Comparison of ENCODE assay signal across 1 cellular context in the genomic region with DNA sequence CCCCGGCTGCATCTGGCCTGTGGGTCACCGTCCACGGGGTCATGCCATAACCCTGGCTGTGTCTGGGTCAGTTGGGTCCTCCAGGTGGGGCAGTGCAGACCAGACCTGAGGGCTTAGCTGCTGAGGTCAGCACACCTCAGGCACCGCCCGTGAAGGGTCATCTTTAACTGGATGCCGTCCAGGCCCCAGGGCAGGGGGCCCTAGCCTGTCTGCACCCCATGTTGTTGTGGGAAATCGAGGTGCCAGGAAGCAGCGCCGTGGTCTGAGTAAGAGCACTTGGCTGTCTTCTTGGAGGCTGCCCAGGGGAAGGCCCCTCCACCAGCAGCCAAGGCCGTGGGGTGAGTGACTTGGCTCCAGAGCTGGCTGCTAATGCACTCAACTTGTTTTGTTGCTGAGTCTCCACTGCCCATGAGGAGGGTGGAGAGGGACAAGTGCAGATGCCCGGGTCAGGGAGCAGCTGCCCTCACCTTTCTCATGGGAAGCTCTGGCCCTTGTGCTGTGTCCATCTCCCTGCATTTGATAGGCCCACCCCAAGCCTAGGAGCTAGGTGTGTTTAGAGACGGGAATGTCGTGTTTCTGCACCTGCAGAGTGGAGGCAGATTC.
TF ChIP-seq lines count a peak whose summit lies in the region.

No MANE protein-coding gene starts in this region.

TF ChIP-seq in WTC11, 78 proteins besides CTCF, POLR2A, EP300 and RAD21:
- TF ChIP-seq, protein P1, sequence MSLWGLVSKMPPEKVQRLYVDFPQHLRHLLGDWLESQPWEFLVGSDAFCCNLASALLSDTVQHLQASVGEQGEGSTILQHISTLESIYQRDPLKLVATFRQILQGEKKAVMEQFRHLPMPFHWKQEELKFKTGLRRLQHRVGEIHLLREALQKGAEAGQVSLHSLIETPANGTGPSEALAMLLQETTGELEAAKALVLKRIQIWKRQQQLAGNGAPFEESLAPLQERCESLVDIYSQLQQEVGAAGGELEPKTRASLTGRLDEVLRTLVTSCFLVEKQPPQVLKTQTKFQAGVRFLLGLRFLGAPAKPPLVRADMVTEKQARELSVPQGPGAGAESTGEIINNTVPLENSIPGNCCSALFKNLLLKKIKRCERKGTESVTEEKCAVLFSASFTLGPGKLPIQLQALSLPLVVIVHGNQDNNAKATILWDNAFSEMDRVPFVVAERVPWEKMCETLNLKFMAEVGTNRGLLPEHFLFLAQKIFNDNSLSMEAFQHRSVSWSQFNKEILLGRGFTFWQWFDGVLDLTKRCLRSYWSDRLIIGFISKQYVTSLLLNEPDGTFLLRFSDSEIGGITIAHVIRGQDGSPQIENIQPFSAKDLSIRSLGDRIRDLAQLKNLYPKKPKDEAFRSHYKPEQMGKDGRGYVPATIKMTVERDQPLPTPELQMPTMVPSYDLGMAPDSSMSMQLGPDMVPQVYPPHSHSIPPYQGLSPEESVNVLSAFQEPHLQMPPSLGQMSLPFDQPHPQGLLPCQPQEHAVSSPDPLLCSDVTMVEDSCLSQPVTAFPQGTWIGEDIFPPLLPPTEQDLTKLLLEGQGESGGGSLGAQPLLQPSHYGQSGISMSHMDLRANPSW (CRISPR knock-in tag; conservative IDR thresholded peaks at IDR 0.05; ENCODE audit: low read depth) = no peak
- TF ChIP-seq JAZF1 (CRISPR knock-in tag; IDR thresholded peaks at IDR 0.05) (no peak), SMAD3 (CRISPR knock-in tag; IDR thresholded peaks at IDR 0.05; ENCODE audit: borderline replicate concordance) (no peak), EMX1 (CRISPR knock-in tag; IDR thresholded peaks at IDR 0.05) (no peak), NR2C2 (CRISPR knock-in tag; IDR thresholded peaks at IDR 0.05) (no peak), OVOL2 (CRISPR knock-in tag; IDR thresholded peaks at IDR 0.05; ENCODE audit: borderline replicate concordance) (no peak), GRHL2 (CRISPR knock-in tag; IDR thresholded peaks at IDR 0.05; ENCODE audit: insufficient replicate concordance, severe bottlenecking) (no peak)
- TF ChIP-seq, protein P2, sequence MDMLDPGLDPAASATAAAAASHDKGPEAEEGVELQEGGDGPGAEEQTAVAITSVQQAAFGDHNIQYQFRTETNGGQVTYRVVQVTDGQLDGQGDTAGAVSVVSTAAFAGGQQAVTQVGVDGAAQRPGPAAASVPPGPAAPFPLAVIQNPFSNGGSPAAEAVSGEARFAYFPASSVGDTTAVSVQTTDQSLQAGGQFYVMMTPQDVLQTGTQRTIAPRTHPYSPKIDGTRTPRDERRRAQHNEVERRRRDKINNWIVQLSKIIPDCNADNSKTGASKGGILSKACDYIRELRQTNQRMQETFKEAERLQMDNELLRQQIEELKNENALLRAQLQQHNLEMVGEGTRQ (CRISPR knock-in tag; IDR thresholded peaks at IDR 0.05) = no peak
- TF ChIP-seq, protein P3, sequence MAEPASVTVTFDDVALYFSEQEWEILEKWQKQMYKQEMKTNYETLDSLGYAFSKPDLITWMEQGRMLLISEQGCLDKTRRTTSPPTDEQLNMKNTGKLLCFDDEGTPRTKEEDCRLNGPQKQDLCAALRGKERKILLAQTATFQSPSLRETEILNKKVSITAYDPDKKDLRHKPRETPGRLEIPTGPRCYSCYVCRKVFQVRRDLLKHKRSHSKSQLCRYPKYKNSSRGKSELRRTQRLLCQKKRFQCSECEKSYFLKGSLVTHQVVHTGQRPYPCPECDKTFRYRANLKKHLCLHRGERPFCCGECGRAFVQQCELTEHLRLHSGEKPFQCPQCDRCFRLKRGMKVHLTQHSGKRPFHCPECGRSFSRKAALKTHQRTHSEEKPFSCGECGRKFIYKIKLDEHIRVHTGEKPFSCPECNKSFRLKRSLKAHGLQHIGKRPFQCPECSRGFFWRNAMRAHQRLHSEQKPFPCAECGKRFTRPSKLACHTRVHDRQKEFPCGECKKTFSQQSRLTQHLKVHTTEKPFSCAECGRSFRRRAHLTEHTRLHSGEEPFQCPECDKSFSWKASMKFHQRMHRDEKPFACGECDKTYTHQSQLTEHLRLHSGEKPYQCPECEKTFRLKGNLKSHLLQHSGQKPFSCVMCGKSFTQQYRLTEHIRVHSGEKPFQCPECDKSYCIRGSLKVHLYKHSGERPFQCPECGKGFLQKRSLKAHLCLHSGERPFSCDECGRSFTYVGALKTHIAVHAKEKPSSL (CRISPR knock-in tag; conservative IDR thresholded peaks at IDR 0.05) = no peak
